ENCODE assay signal across 28 cellular contexts in genomic region chr22:44505796-44506354, GRCh38. TPM values are rescaled to one million over a fixed set of nuclear protein-coding genes. Genes with fewer than 3 reads are reported as not detected.
A peak's percentile ranks its signal among the peaks of the same experiment; 100 is the strongest.
DNase-seq lines count a peak whose midpoint lies in the region; ATAC-seq lines count a peak whose summit lies in the region.
"Had no signal": no experiment of that assay in that cellular context is flagged by ENCODE, and none has a peak within 500 bp of the region (broad histone marks: within the 10 kb centered on the region; RNA-seq: fewer than 3 reads in every experiment).

No MANE protein-coding gene starts in this region.

- H3K9me3 ChIP-seq in HAP-1, result no peaks in the 10 kb centered on the region
- H3K9me3 ChIP-seq: BLaER1 had no signal

- H3K36me3 Mint-ChIP-seq in activated T-cell treated with anti-CD3 and anti-CD28 coated beads, Interleukin-2, amount 50 U/mL, for 72 hours (ENCODE audit: insufficient read depth in 2 of 2), result peaks cover 0 to 5% of the 10 kb centered on the region in 2 donors
- H3K36me3 Mint-ChIP-seq: activated CD8-positive, alpha-beta memory T cell treated with anti-CD3 and anti-CD28 coated beads, Interleukin-2, amount 10 ng/mL, durations not matched to agents 7 days and 5 days; activated naive CD8-positive, alpha-beta T cell; natural killer cell had no signal

- no peak for ATAC-seq in activated T-cell treated with anti-CD3 and anti-CD28 coated beads, Interleukin-2, amount 50 U/mL, for 72 hours (replicated peaks in 1 of 2)
- ATAC-seq: activated CD8-positive, alpha-beta memory T cell treated with anti-CD3 and anti-CD28 coated beads, Interleukin-2, amount 10 ng/mL, durations not matched to agents 7 days and 5 days; esophagus mucosa; natural killer cell had no signal

- no peak overlapping the region for H3K27ac Mint-ChIP-seq in activated T-cell treated with anti-CD3 and anti-CD28 coated beads, Interleukin-2, amount 50 U/mL, for 72 hours
- H3K27ac Mint-ChIP-seq: activated CD4-positive, alpha-beta T cell treated with anti-CD3 and anti-CD28 coated beads, Interleukin-2, amount 10 ng/mL, durations not matched to agents 7 days and 5 days; activated CD8-positive, alpha-beta memory T cell treated with anti-CD3 and anti-CD28 coated beads, Interleukin-2, amount 10 ng/mL, durations not matched to agents 7 days and 5 days; activated naive CD8-positive, alpha-beta T cell; endodermal cell; natural killer cell had no signal

- peaks cover 2% of the 10 kb centered on the region; the same call in 1 of the 2 replicates for H3K27me3 ChIP-seq in HAP-1 (ENCODE audit: low read depth)
- H3K27me3 ChIP-seq: BLaER1 had no signal

- H3K36me3 ChIP-seq in HAP-1 (replicated peaks), result no peaks in the 10 kb centered on the region
- H3K36me3 ChIP-seq: BLaER1, stomach, tibial nerve had no signal

- H3K4me3 ChIP-seq in HAP-1, result no peak overlapping the region
- H3K4me3 ChIP-seq: BLaER1, PC-9, stomach, tibial nerve had no signal

- in situ Hi-C loops in HAP-1 (cut with MboI; ENCODE audit: low sequenced_read_pairs), result no loop called here

- DNase-seq in activated T-cell treated with anti-CD3 and anti-CD28 coated beads, Interleukin-2, amount 50 U/mL, for 48 hours, result peak; percentile 1 to 5
- no peak for DNase-seq in activated T-cell treated with anti-CD3 and anti-CD28 coated beads, Interleukin-2, amount 50 U/mL, for 72 hours
- DNase-seq in NCI-H2171 treated with DMSO at 0.1 percent for 48 hours (lab: John Stamatoyannopoulos, UW) (peak; percentile 95), fibroblast of peridontal ligament (ENCODE audit: extremely low read depth) (peak; percentile 27), HAP-1 (ENCODE audit: low spot score in 2 of 2) (no peak), NCI-H226 (no peak)
- DNase-seq in activated CD4-positive, alpha-beta T cell treated with anti-CD3 and anti-CD28 coated beads for 4 hours, result no peak
- DNase-seq: ACHN; activated CD4-positive, alpha-beta T cell treated with anti-CD3 and anti-CD28 coated beads, Interleukin-2, amount 10 ng/mL, durations not matched to agents 7 days and 5 days; activated CD8-positive, alpha-beta memory T cell treated with anti-CD3 and anti-CD28 coated beads, Interleukin-2, amount 10 ng/mL, durations not matched to agents 7 days and 5 days; aorta; endodermal cell; GDM1; hippocampal formation; midbrain; natural killer cell; NCI-H1092 treated with DMSO at 0.1 percent for 48 hours; NCI-H187; NCI-H510A; PC-9; small intestine; stomach; SW 1271; T-helper 9 cell had no signal

- peaks cover 5 to 9% of the 10 kb centered on the region in 2 donors for H3K9me3 Mint-ChIP-seq in activated T-cell treated with anti-CD3 and anti-CD28 coated beads, Interleukin-2, amount 50 U/mL, for 72 hours
- H3K9me3 Mint-ChIP-seq: natural killer cell had no signal

- H3K4me1 ChIP-seq in HAP-1, result no peaks in the 10 kb centered on the region
- H3K4me1 ChIP-seq: BLaER1, stomach, tibial nerve had no signal

- H3K4me3 Mint-ChIP-seq in activated T-cell treated with anti-CD3 and anti-CD28 coated beads, Interleukin-2, amount 50 U/mL, for 72 hours, result no peak overlapping the region
- H3K4me3 Mint-ChIP-seq: activated CD4-positive, alpha-beta T cell treated with anti-CD3 and anti-CD28 coated beads, Interleukin-2, amount 10 ng/mL, durations not matched to agents 7 days and 5 days; activated CD8-positive, alpha-beta memory T cell treated with anti-CD3 and anti-CD28 coated beads, Interleukin-2, amount 10 ng/mL, durations not matched to agents 7 days and 5 days; activated naive CD8-positive, alpha-beta T cell; endodermal cell; natural killer cell had no signal

- H3K4me1 Mint-ChIP-seq in activated T-cell treated with anti-CD3 and anti-CD28 coated beads, Interleukin-2, amount 50 U/mL, for 72 hours (ENCODE audit: low read depth), result no peaks in the 10 kb centered on the region
- H3K4me1 Mint-ChIP-seq: endodermal cell had no signal

- H3K27me3 Mint-ChIP-seq in activated T-cell treated with anti-CD3 and anti-CD28 coated beads, Interleukin-2, amount 50 U/mL, for 72 hours (ENCODE audit: low read depth), result peaks cover 12% of the 10 kb centered on the region

RNA-seq across cellular contexts. Expression of gene RTL6, which starts 7.8 kb away (rescaled TPM):
- 10 to 100 TPM; 11.9 to 12.9 TPM for total RNA-seq in activated T-cell treated with anti-CD3 and anti-CD28 coated beads, Interleukin-2, amount 50 U/mL, for 72 hours

Comparison
In these comparisons a context has a peak if more than half of its experiments do, and no peak if none do; other contexts are left out.
1. DNase-seq: peak in activated T-cell treated with anti-CD3 and anti-CD28 coated beads, Interleukin-2, amount 50 U/mL, for 48 hours (2 of 2), NCI-H2171 treated with DMSO at 0.1 percent for 48 hours (single experiment) and fibroblast of peridontal ligament (single experiment); none in activated T-cell treated with anti-CD3 and anti-CD28 coated beads, Interleukin-2, amount 50 U/mL, for 72 hours (0 of 2), activated CD4-positive, alpha-beta T cell treated with anti-CD3 and anti-CD28 coated beads for 4 hours (0 of 2), HAP-1 (0 of 2) and NCI-H226 (single experiment).